ENCODE assay signal across 20 cellular contexts in genomic region chr5:103092676-103093075, GRCh38.
"Had no signal": no experiment of that assay in that cellular context is flagged by ENCODE, and none has a peak within 500 bp of the region (broad histone marks: within the 10 kb centered on the region; RNA-seq: fewer than 3 reads in every experiment).

No MANE protein-coding gene starts in this region.

- H3K27ac ChIP-seq: esophagus squamous epithelium, neural progenitor cell, ovary, thyroid gland had no signal

- H3K4me1 ChIP-seq: esophagus squamous epithelium, neural progenitor cell, thyroid gland had no signal

- H3K27me3 ChIP-seq: esophagus squamous epithelium, heart right ventricle, neural progenitor cell, ovary, right atrium auricular region, stomach, thyroid gland had no signal

- ATAC-seq: effector memory CD8-positive, alpha-beta T cell; heart right ventricle; left cardiac atrium; left ventricle myocardium superior; natural killer cell treated with Interleukin-12 subunit alpha and Interleukin-12 subunit beta and Interleukin-15 and Interleukin-18, amount 100 ng/mL, for 72 hours had no signal

- H3K9me3 ChIP-seq: esophagus squamous epithelium, ovary, right atrium auricular region, stomach, thyroid gland had no signal

- H3K4me3 ChIP-seq: esophagus squamous epithelium, heart right ventricle, lung, neural progenitor cell, ovary, right atrium auricular region, stomach, thyroid gland had no signal

- DNase-seq: effector memory CD8-positive, alpha-beta T cell; esophagus squamous epithelium; heart right ventricle; hypothalamus; left cardiac atrium; left ventricle myocardium superior; mesenchymal stem cell; midbrain; nucleus accumbens; ovary; small intestine; stimulated activated CD4-positive, alpha-beta T cell treated with anti-CD3 and anti-CD28 coated beads, Interleukin-12 subunit alpha, Interleukin-12 subunit beta, amount 100 ng/mL, for 4 hours; stimulated activated naive CD4-positive, alpha-beta T cell; stomach; substantia nigra; thyroid gland had no signal

- H3K36me3 ChIP-seq: neural progenitor cell, ovary had no signal
